In genomic region chr14:52112336-52113018, GRCh38 we compare ENCODE assay signal across 20 cellular contexts. TPM values are rescaled to one million over a fixed set of nuclear protein-coding genes. Genes with fewer than 3 reads are reported as not detected.
DNase-seq lines count a peak whose midpoint lies in the region; ATAC-seq lines count a peak whose summit lies in the region.
"Had no signal": no experiment of that assay in that cellular context is flagged by ENCODE, and none has a peak within 500 bp of the region (broad histone marks: within the 10 kb centered on the region; RNA-seq: fewer than 3 reads in every experiment).

No MANE protein-coding gene starts in this region.

- no peak for ATAC-seq in GM19467 (IDR thresholded peaks at IDR 0.05; ENCODE audit: unreplicated experiment)
- ATAC-seq: natural killer cell had no signal

- H3K9me3 Mint-ChIP-seq in T-helper 2 cell treated with Interferon-gamma antibody and Interleukin-4, amounts not matched to agents 5 μg/mL and 100 μg/mL, for 36 hours, result no peaks in the 10 kb centered on the region
- H3K9me3 Mint-ChIP-seq: activated T-helper 1 cell treated with anti-CD3 and anti-CD28 coated beads, Interleukin-12 subunit alpha, Interleukin-12 subunit beta, Interleukin-2, Interleukin-4 antibody, amounts not matched to agents 30 ng/mL and 10 ng/mL and 1 ng/mL, durations not matched to agents 14 hours and 24 hours and 36 hours; natural killer cell had no signal

- no peaks in the 10 kb centered on the region for H3K4me1 Mint-ChIP-seq in T-helper 2 cell treated with Interferon-gamma antibody and Interleukin-4, amounts not matched to agents 5 μg/mL and 100 μg/mL, for 36 hours (ENCODE audit: low read depth)
- H3K4me1 Mint-ChIP-seq: activated naive CD8-positive, alpha-beta T cell treated with anti-CD3 and anti-CD28 coated beads, Interleukin-2, amount 10 ng/mL, durations not matched to agents 7 days and 5 days; CD4-positive, CD25-positive, alpha-beta regulatory T cell had no signal

- H3K36me3 Mint-ChIP-seq in T-helper 2 cell treated with Interferon-gamma antibody and Interleukin-4, amounts not matched to agents 5 μg/mL and 100 μg/mL, for 36 hours (ENCODE audit: low read depth), result no peaks in the 10 kb centered on the region
- H3K36me3 Mint-ChIP-seq: activated naive CD8-positive, alpha-beta T cell treated with anti-CD3 and anti-CD28 coated beads, Interleukin-2, amount 10 ng/mL, durations not matched to agents 7 days and 5 days; CD4-positive, CD25-positive, alpha-beta regulatory T cell; natural killer cell had no signal

- H3K27me3 Mint-ChIP-seq in T-helper 2 cell treated with Interferon-gamma antibody and Interleukin-4, amounts not matched to agents 5 μg/mL and 100 μg/mL, for 36 hours (ENCODE audit: low read depth), result peaks cover 14% of the 10 kb centered on the region
- H3K27me3 Mint-ChIP-seq: progenitor cell of endocrine pancreas had no signal

- DNase-seq in A172 (ENCODE audit: low spot score), result peak; percentile 13
- peak; percentile 84 for DNase-seq in HT1080 (ENCODE audit: low read depth)
- DNase-seq in amniotic epithelial cell (ENCODE audit: low read depth), result peak; percentile 73
- peak; percentile 33 for DNase-seq in glomerular visceral epithelial cell (ENCODE audit: extremely low spot score)
- no peak for DNase-seq in T-helper 2 cell treated with Interferon-gamma antibody and Interleukin-4, amounts not matched to agents 5 μg/mL and 100 μg/mL, for 36 hours (ENCODE audit: low spot score)
- DNase-seq in stimulated activated CD4-positive, alpha-beta T cell treated with anti-CD3 and anti-CD28 coated beads, Interleukin-15, amount 100 ng/mL, for 24 hours, result no peak
- no peak for DNase-seq in NCI-H526 (lab: John Stamatoyannopoulos, UW)
- DNase-seq: activated naive CD8-positive, alpha-beta T cell treated with anti-CD3 and anti-CD28 coated beads, Interleukin-2, amount 10 ng/mL, durations not matched to agents 7 days and 5 days; CD4-positive, CD25-positive, alpha-beta regulatory T cell; DMS153; hippocampal formation; MV-4-11; natural killer cell; NCI-H2029 treated with DMSO at 0.1 percent for 48 hours; NCI-H510A; stimulated activated CD8-positive, alpha-beta memory T cell treated with anti-CD3 and anti-CD28 coated beads, Interleukin-4, amount 100 ng/mL, for 48 hours; T-helper 9 cell had no signal

- H3K27ac Mint-ChIP-seq in T-helper 2 cell treated with Interferon-gamma antibody and Interleukin-4, amounts not matched to agents 5 μg/mL and 100 μg/mL, for 36 hours, result no peak overlapping the region
- H3K27ac Mint-ChIP-seq: activated naive CD8-positive, alpha-beta T cell treated with anti-CD3 and anti-CD28 coated beads, Interleukin-2, amount 10 ng/mL, durations not matched to agents 7 days and 5 days; activated T-helper 1 cell treated with anti-CD3 and anti-CD28 coated beads, Interleukin-12 subunit alpha, Interleukin-12 subunit beta, Interleukin-2, Interleukin-4 antibody, amounts not matched to agents 30 ng/mL and 10 ng/mL and 1 ng/mL, durations not matched to agents 14 hours and 24 hours and 36 hours; CD4-positive, CD25-positive, alpha-beta regulatory T cell; natural killer cell; progenitor cell of endocrine pancreas had no signal

- H3K4me3 Mint-ChIP-seq in T-helper 2 cell treated with Interferon-gamma antibody and Interleukin-4, amounts not matched to agents 5 μg/mL and 100 μg/mL, for 36 hours, result no peak overlapping the region
- H3K4me3 Mint-ChIP-seq: activated naive CD8-positive, alpha-beta T cell treated with anti-CD3 and anti-CD28 coated beads, Interleukin-2, amount 10 ng/mL, durations not matched to agents 7 days and 5 days; activated T-helper 1 cell treated with anti-CD3 and anti-CD28 coated beads, Interleukin-12 subunit alpha, Interleukin-12 subunit beta, Interleukin-2, Interleukin-4 antibody, amounts not matched to agents 30 ng/mL and 10 ng/mL and 1 ng/mL, durations not matched to agents 14 hours and 24 hours and 36 hours; CD4-positive, CD25-positive, alpha-beta regulatory T cell; natural killer cell had no signal

RNA-seq across cellular contexts. Expression of gene NID2, which starts 43.6 kb away (rescaled TPM):
- not detected in 2 replicates for total RNA-seq in A172 (2014; rRNA removed; shearing (Covaris generic))
- 1.6 and 2.2 TPM in 2 replicates for total RNA-seq in HT1080 (2014; rRNA removed; shearing (Covaris generic))
- 1.6 and 2.3 TPM in 2 replicates for polyA plus RNA-seq in HT1080 (2015; cell fraction: cytosol; rRNA removed)
- polyA plus RNA-seq in HT1080 (2015; cell fraction: nucleus; rRNA removed), result 10.5 and 11.5 TPM in 2 replicates
- total RNA-seq: CD4-positive, CD25-positive, alpha-beta regulatory T cell had no signal

Comparison
In these comparisons a context has a peak if more than half of its experiments do, and no peak if none do; other contexts are left out.
1. DNase-seq: peak in A172 (single experiment), HT1080 (single experiment), amniotic epithelial cell (single experiment) and glomerular visceral epithelial cell (single experiment); none in T-helper 2 cell treated with Interferon-gamma antibody and Interleukin-4, amounts not matched to agents 5 μg/mL and 100 μg/mL, for 36 hours (single experiment), stimulated activated CD4-positive, alpha-beta T cell treated with anti-CD3 and anti-CD28 coated beads, Interleukin-15, amount 100 ng/mL, for 24 hours (single experiment) and NCI-H526 (0 of 2).